In the genomic region with DNA sequence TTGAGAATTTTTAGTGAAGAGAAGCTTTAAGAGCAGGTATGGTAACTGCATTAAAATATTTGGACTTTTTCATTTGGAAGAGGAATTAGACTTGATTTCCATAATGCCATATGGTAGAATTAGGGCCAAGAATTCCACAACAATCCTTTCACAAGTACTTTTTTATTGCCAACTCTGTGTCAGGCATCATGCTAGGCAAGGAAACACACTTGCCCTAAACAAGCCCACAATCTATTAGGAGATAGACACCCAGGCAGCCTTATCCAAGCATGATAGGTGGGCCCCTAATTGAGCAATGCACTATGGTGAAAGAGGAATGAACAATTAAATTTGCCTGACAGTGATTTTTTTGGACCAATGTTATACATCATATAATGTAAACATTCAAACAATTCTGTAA, we compare ENCODE assay signal across 18 cellular contexts.
DNase-seq lines count a peak whose midpoint lies in the region; ATAC-seq and TF ChIP-seq lines count a peak whose summit lies in the region.
"Had no signal": no experiment of that assay in that cellular context is flagged by ENCODE, and none has a peak within 500 bp of the region (broad histone marks: within the 10 kb centered on the region; RNA-seq: fewer than 3 reads in every experiment).

No MANE protein-coding gene starts in this region.

- no peaks in the 10 kb centered on the region for H3K79me1 ChIP-seq in IMR-90 (ENCODE audit: low read depth in 1 of 2, low read length in 2 of 2)

- H3K14ac ChIP-seq in IMR-90 (replicated peaks; ENCODE audit: low read depth, low read length): no peak overlapping the region

- H2BK15ac ChIP-seq in IMR-90 (ENCODE audit: low read depth, low read length): no peak overlapping the region

- peak overlapping the region; percentile 53; the same call in 1 of the 2 replicates for H2AK5ac ChIP-seq in IMR-90 (ENCODE audit: low read depth, low read length)

- CTCF ChIA-PET in IMR-90 (lab: Yijun Ruan, JAX): no interaction called here

- no peaks in the 10 kb centered on the region for H3K9me3 ChIP-seq in IMR-90 (ENCODE audit: control insufficient read depth, insufficient read depth, low read length)
- H3K9me3 ChIP-seq: A549; BLaER1 treated with 17β-estradiol and CSF1 and Interleukin-3, amounts not matched to agents 10 nM and 100 nM; Caco-2 had no signal

- H3K9ac ChIP-seq in IMR-90 (ENCODE audit: low read depth, low read length): no peak overlapping the region
- H3K9ac ChIP-seq: BLaER1 treated with 17β-estradiol and CSF1 and Interleukin-3, amounts not matched to agents 10 nM and 100 nM had no signal

- no peaks in the 10 kb centered on the region for H3K36me3 ChIP-seq in IMR-90 (ENCODE audit: control insufficient read depth, insufficient read depth, low read length)
- H3K36me3 ChIP-seq: BLaER1 treated with 17β-estradiol and CSF1 and Interleukin-3, amounts not matched to agents 10 nM and 100 nM had no signal

- DNase-seq in DMS 273 (lab: John Stamatoyannopoulos, UW; ENCODE audit: unreplicated experiment) (peak; percentile 13), DMS 273 treated with DMSO at 0.1 percent for 48 hours (lab: John Stamatoyannopoulos, UW) (no peak), IMR-90 (no peak), fibroblast of gingiva (ENCODE audit: low read depth) (peak; percentile 52), fibroblast of the aortic adventitia (ENCODE audit: low read depth) (peak; percentile 83)
- DNase-seq: AML-193; Caco-2; Calu3; CD4-positive, alpha-beta T cell; CD8-positive, alpha-beta T cell; DMS79 treated with DMSO at 0.1 percent for 48 hours; GF-D8 had no signal

- BruUV-seq in IMR-90 (replicated peaks; lab: Mats Ljungman, UMichigan): no TSS peak

- H3K4me2 ChIP-seq in IMR-90 (ENCODE audit: low read depth, low read length): no peak overlapping the region
- H3K4me2 ChIP-seq: A549; BLaER1 treated with 17β-estradiol and CSF1 and Interleukin-3, amounts not matched to agents 10 nM and 100 nM had no signal

- 0 out of 2 replicates have a peak, but pooled peaks cover 2% of the 10 kb centered on the region for H3K4me1 ChIP-seq in IMR-90 (ENCODE audit: control insufficient read depth, insufficient read depth, low read length)
- H3K4me1 ChIP-seq: A549, Caco-2 had no signal

- no peak for ATAC-seq in IMR-90 (ENCODE audit: low read depth)
- ATAC-seq in HG03457 (IDR thresholded peaks at IDR 0.05; ENCODE audit: unreplicated experiment): no peak
- ATAC-seq in HG03354 (IDR thresholded peaks at IDR 0.05; ENCODE audit: poor library complexity, severe bottlenecking, unreplicated experiment): no peak
- ATAC-seq: A549; CD8-positive, alpha-beta T cell had no signal

- no peak overlapping the region for H3K4ac ChIP-seq in IMR-90 (ENCODE audit: low read depth, low read length)

- dilution Hi-C loops in IMR-90 (cut with HindIII; ENCODE audit: low sequenced_read_pairs, unreplicated experiment): no loop called here

- no peak overlapping the region for H3K23ac ChIP-seq in IMR-90 (ENCODE audit: low read depth, low read length)

- no peak overlapping the region for H3K27ac ChIP-seq in IMR-90 (ENCODE audit: insufficient read depth, low read length)
- H3K27ac ChIP-seq: 22Rv1; BLaER1 treated with 17β-estradiol and CSF1 and Interleukin-3, amounts not matched to agents 10 nM and 100 nM; C4-2B had no signal

- TF ChIP-seq POLR2A in IMR-90 (IDR thresholded peaks at IDR 0.05; ENCODE audit: low read depth, low read length): no peak

- H2BK120ac ChIP-seq in IMR-90 (ENCODE audit: low read depth, low read length): no peak overlapping the region

- no peak overlapping the region for H2AFZ ChIP-seq in IMR-90 (replicated peaks; ENCODE audit: low read length, poor library complexity)

- no peak overlapping the region for H4K8ac ChIP-seq in IMR-90 (ENCODE audit: low read depth in 2 of 2, low read length in 2 of 2)

- POLR2A ChIA-PET in IMR-90 (lab: Charles Lee; ENCODE audit: unreplicated experiment): no interaction called here

- no peak overlapping the region for H2AK9ac ChIP-seq in IMR-90 (replicated peaks; ENCODE audit: low read depth, low read length, poor library complexity)

- intact Hi-C loops in IMR-90 (cut with micrococcal nuclease): no loop called here

- H3K56ac ChIP-seq in IMR-90 (ENCODE audit: extremely low read depth, insufficient read depth, low read length): no peak overlapping the region

- TF ChIP-seq RAD21 in IMR-90 (IDR thresholded peaks at IDR 0.05; ENCODE audit: low read length): no peak

- peak overlapping the region; percentile 35; the same call in 1 of the 2 replicates for H3K18ac ChIP-seq in IMR-90 (ENCODE audit: low read depth, low read length)

- no peak for TF ChIP-seq CTCF in IMR-90 (conservative IDR thresholded peaks at IDR 0.05; ENCODE audit: low read depth, low read length)
- TF ChIP-seq CTCF in fibroblast of the aortic adventitia (IDR thresholded peaks at IDR 0.05; ENCODE audit: insufficient read depth, low read length): no peak

- no peaks in the 10 kb centered on the region for H3K9me1 ChIP-seq in IMR-90 (ENCODE audit: insufficient read depth, low read length)

- H4K5ac ChIP-seq in IMR-90 (ENCODE audit: low read depth, low read length): no peak overlapping the region

- no peak overlapping the region for H2BK20ac ChIP-seq in IMR-90 (ENCODE audit: low read depth, low read length)

- no peaks in the 10 kb centered on the region for H3K27me3 ChIP-seq in IMR-90 (ENCODE audit: control insufficient read depth, insufficient read depth, low read length)
- H3K27me3 ChIP-seq: BLaER1 treated with 17β-estradiol and CSF1 and Interleukin-3, amounts not matched to agents 10 nM and 100 nM had no signal

- no peak overlapping the region for H2BK5ac ChIP-seq in IMR-90 (ENCODE audit: low read depth, low read length, poor library complexity, severe bottlenecking)

- H4K20me1 ChIP-seq in IMR-90 (ENCODE audit: insufficient read depth, low read length): no peaks in the 10 kb centered on the region
- H4K20me1 ChIP-seq: BLaER1 treated with 17β-estradiol and CSF1 and Interleukin-3, amounts not matched to agents 10 nM and 100 nM had no signal

- no peak overlapping the region for H3K4me3 ChIP-seq in IMR-90 (ENCODE audit: insufficient read depth, low read depth, low read length)
- no peak overlapping the region for H3K4me3 ChIP-seq in fibroblast of the aortic adventitia (ENCODE audit: low read depth, low read length)
- H3K4me3 ChIP-seq: A549; BLaER1 treated with 17β-estradiol and CSF1 and Interleukin-3, amounts not matched to agents 10 nM and 100 nM had no signal

- in situ Hi-C loops in IMR-90 (cut with MboI; ENCODE audit: low sequenced_read_pairs): no loop called here

- peak overlapping the region; percentile 24; the same call in 1 of the 2 replicates for H4K91ac ChIP-seq in IMR-90 (ENCODE audit: insufficient read depth, low read depth, low read length)

TF ChIP-seq in IMR-90, 13 proteins besides CTCF, POLR2A, EP300 and RAD21:
- TF ChIP-seq FOS (IDR thresholded peaks at IDR 0.05; ENCODE audit: low read depth, low read length) (no peak), CEBPB (IDR thresholded peaks at IDR 0.05; ENCODE audit: low read depth, low read length) (no peak), RFX5 (IDR thresholded peaks at IDR 0.05; ENCODE audit: low read depth, low read length) (no peak), MAZ (IDR thresholded peaks at IDR 0.05; ENCODE audit: borderline replicate concordance, low read depth, low read length) (no peak), SMC3 (IDR thresholded peaks at IDR 0.05; ENCODE audit: low read depth, low read length) (no peak)
- TF ChIP-seq, protein P1, sequence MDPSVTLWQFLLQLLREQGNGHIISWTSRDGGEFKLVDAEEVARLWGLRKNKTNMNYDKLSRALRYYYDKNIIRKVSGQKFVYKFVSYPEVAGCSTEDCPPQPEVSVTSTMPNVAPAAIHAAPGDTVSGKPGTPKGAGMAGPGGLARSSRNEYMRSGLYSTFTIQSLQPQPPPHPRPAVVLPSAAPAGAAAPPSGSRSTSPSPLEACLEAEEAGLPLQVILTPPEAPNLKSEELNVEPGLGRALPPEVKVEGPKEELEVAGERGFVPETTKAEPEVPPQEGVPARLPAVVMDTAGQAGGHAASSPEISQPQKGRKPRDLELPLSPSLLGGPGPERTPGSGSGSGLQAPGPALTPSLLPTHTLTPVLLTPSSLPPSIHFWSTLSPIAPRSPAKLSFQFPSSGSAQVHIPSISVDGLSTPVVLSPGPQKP (IDR thresholded peaks at IDR 0.05; ENCODE audit: borderline replicate concordance, low read depth, low read length): no peak

Comparison
In these comparisons a context has a peak if more than half of its experiments do, and no peak if none do; other contexts are left out.
1. DNase-seq: peak in DMS 273 (single experiment), fibroblast of gingiva (single experiment) and fibroblast of the aortic adventitia (single experiment); none in DMS 273 treated with DMSO at 0.1 percent for 48 hours (single experiment) and IMR-90 (single experiment).